ENCODE assay signal across 1 cellular context in genomic region chrX:1521459-1521956, GRCh38.
A peak's percentile ranks its signal among the peaks of the same experiment; 100 is the strongest.
TF ChIP-seq lines count a peak whose summit lies in the region.

No MANE protein-coding gene starts in this region.

TF ChIP-seq in GM12878, 131 proteins besides CTCF, POLR2A, EP300 and RAD21 (continued from another document):
- TF ChIP-seq ASH2L (IDR thresholded peaks at IDR 0.05; ENCODE audit: borderline replicate concordance, low read depth) (no peak; the same call in 1 of the 2 replicates), CBX5 (IDR thresholded peaks at IDR 0.05; ENCODE audit: low read depth) (peak; percentile 78; the same call in 1 of the 2 replicates), MXI1 (IDR thresholded peaks at IDR 0.05; ENCODE audit: low read depth, low read length) (peak; percentile 77), BCL3 (IDR thresholded peaks at IDR 0.05; ENCODE audit: borderline replicate concordance, insufficient read depth, low read depth, low read length, poor library complexity, severe bottlenecking) (peak; percentile 80), HDAC2 (IDR thresholded peaks at IDR 0.05) (no peak), SMARCA5 (IDR thresholded peaks at IDR 0.05) (peak; percentile 89; the same call in 1 of the 2 replicates), NR2F1 (conservative IDR thresholded peaks at IDR 0.05) (peak; percentile 76), MYB (IDR thresholded peaks at IDR 0.05; ENCODE audit: borderline replicate concordance, low read depth, low read length) (peak; percentile 46; the same call in 1 of the 2 replicates), SUPT20H (IDR thresholded peaks at IDR 0.05; ENCODE audit: borderline replicate concordance, control insufficient read depth, low read depth, low read length) (no peak), IKZF2 (IDR thresholded peaks at IDR 0.05) (peak; percentile 95 to 96), RELA (IDR thresholded peaks at IDR 0.05; ENCODE audit: borderline replicate concordance, partially characterized antibody) (no peak), ELK1 (IDR thresholded peaks at IDR 0.05; ENCODE audit: low read depth, low read length) (no peak; the same call in 1 of the 2 replicates)
